In the genomic region with DNA sequence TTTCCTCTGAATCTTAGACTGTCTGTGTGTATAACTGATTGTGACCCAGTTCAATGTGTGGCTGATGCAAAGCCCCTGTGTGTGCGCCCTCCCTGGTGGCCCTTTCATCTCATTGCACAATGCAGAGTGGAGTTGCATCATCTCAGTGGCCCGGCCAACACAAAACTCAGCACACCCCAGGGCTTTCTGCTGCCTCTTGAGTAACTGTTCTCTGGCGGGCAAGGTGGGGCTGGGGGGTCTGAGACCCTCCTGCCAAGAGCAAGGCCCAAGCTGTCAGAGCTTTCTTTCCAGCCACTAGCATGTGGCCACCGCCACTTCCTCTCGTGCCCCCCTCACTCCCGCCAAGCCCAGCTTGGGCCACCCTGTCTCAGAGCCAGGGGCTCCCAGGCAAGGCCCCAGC, we compare ENCODE assay signal across 9 cellular contexts.
A peak's percentile ranks its signal among the peaks of the same experiment; 100 is the strongest.
DNase-seq lines count a peak whose midpoint lies in the region; ATAC-seq and TF ChIP-seq lines count a peak whose summit lies in the region.
"Had no signal": no experiment of that assay in that cellular context is flagged by ENCODE, and none has a peak within 500 bp of the region (broad histone marks: within the 10 kb centered on the region; RNA-seq: fewer than 3 reads in every experiment).

No MANE protein-coding gene starts in this region.

- CTCF ChIA-PET in SK-N-SH (lab: Yijun Ruan, JAX): interaction anchor here (1.2 to 1.4 kb wide), 2 partner anchors 128 to 215 kb away, joined by 3 to 5 read pairs; a partner anchor contains a TSS

- intact Hi-C loops in vagina (cut with DNase I): loop anchor here (2.0 to 10.0 kb wide), 2 partner anchors 94 to 128 kb away; a partner anchor contains a TSS

- H3K9me3 ChIP-seq in iPS-20b (ENCODE audit: insufficient read depth, low read depth, low read length) (no peaks in the 10 kb centered on the region), vagina (no peaks in the 10 kb centered on the region), SK-N-SH (no peaks in the 10 kb centered on the region)

- TF ChIP-seq POLR2A in vagina (IDR thresholded peaks at IDR 0.05): no peak

- H3K4me3 Mint-ChIP-seq in activated T-cell treated with anti-CD3 and anti-CD28 coated beads, Interleukin-2, amount 50 U/mL, for 72 hours: peak overlapping the region; percentile 8 to 70
- no peak overlapping the region for H3K4me3 Mint-ChIP-seq in activated T-cell treated with anti-CD3 and anti-CD28 coated beads, Interleukin-2, amount 50 U/mL, for 4 hours
- H3K4me3 Mint-ChIP-seq in activated naive CD8-positive, alpha-beta T cell treated with anti-CD3 and anti-CD28 coated beads, Interleukin-2, amount 10 ng/mL, durations not matched to agents 7 days and 5 days: no peak overlapping the region
- H3K4me3 Mint-ChIP-seq: nephron had no signal

- H3K9me3 Mint-ChIP-seq in activated T-cell treated with anti-CD3 and anti-CD28 coated beads, Interleukin-2, amount 50 U/mL, for 72 hours: no peaks in the 10 kb centered on the region
- H3K9me3 Mint-ChIP-seq in activated T-cell treated with anti-CD3 and anti-CD28 coated beads, Interleukin-2, amount 50 U/mL, for 4 hours: no peaks in the 10 kb centered on the region
- no peaks in the 10 kb centered on the region for H3K9me3 Mint-ChIP-seq in activated naive CD8-positive, alpha-beta T cell treated with anti-CD3 and anti-CD28 coated beads, Interleukin-2, amount 10 ng/mL, durations not matched to agents 7 days and 5 days
- H3K9me3 Mint-ChIP-seq: nephron had no signal

- POLR2A ChIA-PET in activated naive CD8-positive, alpha-beta T cell treated with anti-CD3 and anti-CD28 coated beads, Interleukin-2, amount 10 ng/mL, durations not matched to agents 7 days and 5 days (lab: Charles Lee): no interaction called here
- POLR2A ChIA-PET in SK-N-SH (lab: Yijun Ruan, JAX): no interaction called here

- H3K9me2 ChIP-seq in SK-N-SH: no peaks in the 10 kb centered on the region

- H3K4me1 Mint-ChIP-seq in activated T-cell treated with anti-CD3 and anti-CD28 coated beads, Interleukin-2, amount 50 U/mL, for 72 hours (ENCODE audit: low read depth): peaks cover 21% of the 10 kb centered on the region
- no peaks in the 10 kb centered on the region for H3K4me1 Mint-ChIP-seq in activated T-cell treated with anti-CD3 and anti-CD28 coated beads, Interleukin-2, amount 50 U/mL, for 4 hours (ENCODE audit: low read depth)
- H3K4me1 Mint-ChIP-seq in activated naive CD8-positive, alpha-beta T cell treated with anti-CD3 and anti-CD28 coated beads, Interleukin-2, amount 10 ng/mL, durations not matched to agents 7 days and 5 days: peaks cover 3% of the 10 kb centered on the region

- H4K20me1 ChIP-seq in SK-N-SH (ENCODE audit: insufficient read depth): no peaks in the 10 kb centered on the region

- whole genome bisulfite sequencing in SK-N-SH (ENCODE audit: low lambda C conversion rate): 59% methylated on average over 3 of the region's 6 CpGs

- TF ChIP-seq CTCF in vagina (IDR thresholded peaks at IDR 0.05): no peak
- TF ChIP-seq CTCF in SK-N-SH (IDR thresholded peaks at IDR 0.05): no peak

- peaks cover 16% of the 10 kb centered on the region for H3K27me3 Mint-ChIP-seq in activated T-cell treated with anti-CD3 and anti-CD28 coated beads, Interleukin-2, amount 50 U/mL, for 72 hours (ENCODE audit: low read depth)
- H3K27me3 Mint-ChIP-seq in activated T-cell treated with anti-CD3 and anti-CD28 coated beads, Interleukin-2, amount 50 U/mL, for 4 hours (ENCODE audit: low read depth): peaks cover 22% of the 10 kb centered on the region
- peaks cover 5% of the 10 kb centered on the region for H3K27me3 Mint-ChIP-seq in activated naive CD8-positive, alpha-beta T cell treated with anti-CD3 and anti-CD28 coated beads, Interleukin-2, amount 10 ng/mL, durations not matched to agents 7 days and 5 days

- H3K4me1 ChIP-seq in iPS-20b (ENCODE audit: insufficient read depth, low read length) (peaks cover 4% of the 10 kb centered on the region), vagina (no peaks in the 10 kb centered on the region), SK-N-SH (ENCODE audit: control insufficient read depth in 1 of 2, insufficient read depth in 2 of 2, low read depth in 1 of 2, low read length in 1 of 2) (peaks cover 3 to 4% of the 10 kb centered on the region in 2 experiments; a peak in 2 of 4 replicates)

- no peak overlapping the region for H3K4me2 ChIP-seq in SK-N-SH

- no peak for TF ChIP-seq EP300 in SK-N-SH (IDR thresholded peaks at IDR 0.05; ENCODE audit: borderline replicate concordance in 1 of 2, low read depth in 1 of 2, low read length in 1 of 2)

- peak; percentile 43 to 47 for DNase-seq in activated T-cell treated with anti-CD3 and anti-CD28 coated beads, Interleukin-2, amount 50 U/mL, for 72 hours
- DNase-seq in activated T-cell treated with anti-CD3 and anti-CD28 coated beads, Interleukin-2, amount 50 U/mL, for 4 hours: no peak
- no peak for DNase-seq in activated naive CD8-positive, alpha-beta T cell treated with anti-CD3 and anti-CD28 coated beads, Interleukin-2, amount 10 ng/mL, durations not matched to agents 7 days and 5 days
- DNase-seq in vagina (ENCODE audit: extremely low spot score in 2 of 2): peak in 1 of 2 donors; percentile 94
- DNase-seq in SK-N-SH: no peak
- DNase-seq in NCI-H2171 (lab: John Stamatoyannopoulos, UW): no peak

- no peak overlapping the region for H2AFZ ChIP-seq in SK-N-SH (ENCODE audit: low read depth)

- peak overlapping the region; percentile 75 for H3K27ac Mint-ChIP-seq in activated T-cell treated with anti-CD3 and anti-CD28 coated beads, Interleukin-2, amount 50 U/mL, for 72 hours
- peak overlapping the region; percentile 52 for H3K27ac Mint-ChIP-seq in activated naive CD8-positive, alpha-beta T cell treated with anti-CD3 and anti-CD28 coated beads, Interleukin-2, amount 10 ng/mL, durations not matched to agents 7 days and 5 days

- peak; percentile 70 to 77 for ATAC-seq in activated T-cell treated with anti-CD3 and anti-CD28 coated beads, Interleukin-2, amount 50 U/mL, for 72 hours (replicated peaks in 1 of 2)
- ATAC-seq in activated T-cell treated with anti-CD3 and anti-CD28 coated beads, Interleukin-2, amount 50 U/mL, for 4 hours: no peak
- ATAC-seq in activated naive CD8-positive, alpha-beta T cell treated with anti-CD3 and anti-CD28 coated beads, Interleukin-2, amount 10 ng/mL, durations not matched to agents 7 days and 5 days (ENCODE audit: low read depth): no peak
- no peak for ATAC-seq in HG02571 (IDR thresholded peaks at IDR 0.05; ENCODE audit: unreplicated experiment)

- H3K27ac ChIP-seq in iPS-20b (ENCODE audit: low read length): peak overlapping the region; percentile 22
- H3K27ac ChIP-seq in vagina: peak overlapping the region; percentile 62
- no peak overlapping the region for H3K27ac ChIP-seq in SK-N-SH (ENCODE audit: low read depth in 2 of 2, low read length in 1 of 2)

- no peaks in the 10 kb centered on the region for H3K79me2 ChIP-seq in SK-N-SH (ENCODE audit: insufficient read depth)

- H3K36me3 Mint-ChIP-seq in activated T-cell treated with anti-CD3 and anti-CD28 coated beads, Interleukin-2, amount 50 U/mL, for 72 hours (ENCODE audit: insufficient read depth in 2 of 2): peaks cover 2% of the 10 kb centered on the region in 2 donors
- H3K36me3 Mint-ChIP-seq in activated T-cell treated with anti-CD3 and anti-CD28 coated beads, Interleukin-2, amount 50 U/mL, for 4 hours (ENCODE audit: insufficient read depth): no peaks in the 10 kb centered on the region
- H3K36me3 Mint-ChIP-seq in activated naive CD8-positive, alpha-beta T cell treated with anti-CD3 and anti-CD28 coated beads, Interleukin-2, amount 10 ng/mL, durations not matched to agents 7 days and 5 days: no peaks in the 10 kb centered on the region

- H3K27me3 ChIP-seq in iPS-20b (ENCODE audit: insufficient read depth, low read length) (no peaks in the 10 kb centered on the region), vagina (no peaks in the 10 kb centered on the region), SK-N-SH (ENCODE audit: insufficient read depth) (no peaks in the 10 kb centered on the region)

- H3K4me3 ChIP-seq in iPS-20b (ENCODE audit: low read length) (no peak overlapping the region), vagina (no peak overlapping the region), SK-N-SH (ENCODE audit: low read depth in 2 of 2, low read length in 1 of 2) (no peak overlapping the region)

- H3K9ac ChIP-seq in iPS-20b (ENCODE audit: low read depth, low read length) (peak overlapping the region; percentile 18; the same call in 1 of the 2 replicates), SK-N-SH (no peak overlapping the region)

- H3K36me3 ChIP-seq in iPS-20b (ENCODE audit: insufficient read depth, low read depth, low read length) (no peaks in the 10 kb centered on the region), vagina (no peaks in the 10 kb centered on the region), SK-N-SH (replicated peaks in 1 of 2; ENCODE audit: control insufficient read depth in 1 of 2, insufficient read depth in 2 of 2, low read length in 1 of 2) (no peaks in the 10 kb centered on the region)

- H3F3A ChIP-seq in SK-N-SH (replicated peaks; ENCODE audit: insufficient read depth): no peaks in the 10 kb centered on the region

- TF ChIP-seq RAD21 in SK-N-SH (IDR thresholded peaks at IDR 0.05; ENCODE audit: low read length): no peak

TF ChIP-seq in SK-N-SH, 30 proteins besides CTCF, POLR2A, EP300 and RAD21 (continues in another document):
- TF ChIP-seq, protein P1, sequence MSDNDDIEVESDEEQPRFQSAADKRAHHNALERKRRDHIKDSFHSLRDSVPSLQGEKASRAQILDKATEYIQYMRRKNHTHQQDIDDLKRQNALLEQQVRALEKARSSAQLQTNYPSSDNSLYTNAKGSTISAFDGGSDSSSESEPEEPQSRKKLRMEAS (IDR thresholded peaks at IDR 0.05; ENCODE audit: low read depth): no peak
- TF ChIP-seq SIN3A (IDR thresholded peaks at IDR 0.05; ENCODE audit: borderline replicate concordance, low read depth, low read length) (no peak), GATA2 (CRISPR knock-in tag; IDR thresholded peaks at IDR 0.05) (no peak), JUND (IDR thresholded peaks at IDR 0.05) (no peak), TAF1 (IDR thresholded peaks at IDR 0.05; ENCODE audit: borderline replicate concordance, low read depth, low read length) (no peak), MEF2A (IDR thresholded peaks at IDR 0.05; ENCODE audit: borderline replicate concordance, low read depth) (no peak), RCOR1 (IDR thresholded peaks at IDR 0.05; ENCODE audit: low read length) (no peak), NRF1 (IDR thresholded peaks at IDR 0.05; ENCODE audit: low read depth, low read length) (no peak), MXI1 (IDR thresholded peaks at IDR 0.05; ENCODE audit: low read depth, low read length) (no peak), EZH2phosphoT487 (IDR thresholded peaks at IDR 0.05; ENCODE audit: borderline replicate concordance, low read depth) (no peak), RFX5 (IDR thresholded peaks at IDR 0.05; ENCODE audit: low read length) (no peak), CHD2 (IDR thresholded peaks at IDR 0.05; ENCODE audit: low read length, partially characterized antibody) (no peak), TEAD4 (IDR thresholded peaks at IDR 0.05; ENCODE audit: borderline replicate concordance, insufficient read depth) (no peak)

Comparison
In these comparisons a context has a peak if more than half of its experiments do, and no peak if none do; other contexts are left out.
1. ATAC-seq: peak in activated T-cell treated with anti-CD3 and anti-CD28 coated beads, Interleukin-2, amount 50 U/mL, for 72 hours (2 of 2); none in activated T-cell treated with anti-CD3 and anti-CD28 coated beads, Interleukin-2, amount 50 U/mL, for 4 hours (0 of 2), activated naive CD8-positive, alpha-beta T cell treated with anti-CD3 and anti-CD28 coated beads, Interleukin-2, amount 10 ng/mL, durations not matched to agents 7 days and 5 days (single experiment) and HG02571 (single experiment).
2. DNase-seq: peak in activated T-cell treated with anti-CD3 and anti-CD28 coated beads, Interleukin-2, amount 50 U/mL, for 72 hours (2 of 2); none in activated T-cell treated with anti-CD3 and anti-CD28 coated beads, Interleukin-2, amount 50 U/mL, for 4 hours (single experiment), activated naive CD8-positive, alpha-beta T cell treated with anti-CD3 and anti-CD28 coated beads, Interleukin-2, amount 10 ng/mL, durations not matched to agents 7 days and 5 days (single experiment), SK-N-SH (single experiment) and NCI-H2171 (single experiment).
3. H3K4me3 Mint-ChIP-seq: peak in activated T-cell treated with anti-CD3 and anti-CD28 coated beads, Interleukin-2, amount 50 U/mL, for 72 hours (2 of 2); none in activated T-cell treated with anti-CD3 and anti-CD28 coated beads, Interleukin-2, amount 50 U/mL, for 4 hours (single experiment) and activated naive CD8-positive, alpha-beta T cell treated with anti-CD3 and anti-CD28 coated beads, Interleukin-2, amount 10 ng/mL, durations not matched to agents 7 days and 5 days (single experiment).
4. H3K27ac ChIP-seq: peak in iPS-20b (single experiment) and vagina (single experiment); none in SK-N-SH (0 of 2).